In genomic region chr2:224586127-224586702, GRCh38 we compare ENCODE assay signal across 8 cellular contexts. TPM values are rescaled to one million over a fixed set of nuclear protein-coding genes. Genes with fewer than 3 reads are reported as not detected.
DNase-seq lines count a peak whose midpoint lies in the region; ATAC-seq and TF ChIP-seq lines count a peak whose summit lies in the region.

No MANE protein-coding gene starts in this region.

- H3K4me1 ChIP-seq in DOHH2 (ENCODE audit: control insufficient read depth, low read length) = peaks cover 47% of the 10 kb centered on the region

- no peaks in the 10 kb centered on the region for H3K9me2 ChIP-seq in DOHH2 (replicated peaks; ENCODE audit: control insufficient read depth, low read length)

- intact Hi-C loops in left colon (cut with DNase I, micrococcal nuclease) = no loop called here

- H3K4me3 ChIP-seq in DOHH2 (ENCODE audit: low read length) (peak overlapping the region; percentile 88), choroid plexus epithelial cell (ENCODE audit: low read depth, low read length) (peak overlapping the region; percentile 76)

- H4K20me1 ChIP-seq in DOHH2 (ENCODE audit: control insufficient read depth, insufficient read depth, low read depth, low read length) = peaks cover 26% of the 10 kb centered on the region

- peak overlapping the region; percentile 78 to 95 (median 95) for H3K27ac Mint-ChIP-seq in nephron

- no peaks in the 10 kb centered on the region for H3K9me3 ChIP-seq in DOHH2 (ENCODE audit: control insufficient read depth, insufficient read depth, low read length)

- peak overlapping the region; percentile 89 to 95 (median 90) for H3K4me3 Mint-ChIP-seq in nephron

- H3K27ac ChIP-seq in DOHH2 (ENCODE audit: low read depth, low read length) = peak overlapping the region; percentile 76

- peaks cover 51% of the 10 kb centered on the region for H3K79me2 ChIP-seq in DOHH2 (ENCODE audit: control insufficient read depth, low read length)

- DNase-seq in NCI-H69 (lab: John Stamatoyannopoulos, UW) = peak; percentile 22
- no peak for DNase-seq in choroid plexus epithelial cell (ENCODE audit: low read depth)
- no peak for DNase-seq in left colon
- DNase-seq in NCI-H226 = no peak
- no peak for DNase-seq in NCI-H2029 (lab: John Stamatoyannopoulos, UW)

- ATAC-seq in left colon (no peak), GM19023 (IDR thresholded peaks at IDR 0.05; ENCODE audit: unreplicated experiment) (no peak)

- H3K27me3 ChIP-seq in DOHH2 (ENCODE audit: control insufficient read depth, low read length) = no peaks in the 10 kb centered on the region

- H3K4me2 ChIP-seq in DOHH2 (ENCODE audit: low read length) = peak overlapping the region; percentile 81

- H3K36me3 ChIP-seq in DOHH2 (ENCODE audit: control insufficient read depth, low read length) = peaks cover 31% of the 10 kb centered on the region

- peaks cover 13% of the 10 kb centered on the region; the same call in 1 of the 2 replicates for H3F3A ChIP-seq in DOHH2 (ENCODE audit: control insufficient read depth, insufficient read depth)

- peaks cover 16% of the 10 kb centered on the region for H3K36me3 Mint-ChIP-seq in nephron (ENCODE audit: low read depth)

- H3K9me3 Mint-ChIP-seq in nephron = no peaks in the 10 kb centered on the region

- H3K4me1 Mint-ChIP-seq in nephron = peaks cover 23% of the 10 kb centered on the region

- TF ChIP-seq CTCF in DOHH2 (IDR thresholded peaks at IDR 0.05; ENCODE audit: low read depth, low read length, poor library complexity, severe bottlenecking) = no peak
- TF ChIP-seq CTCF in choroid plexus epithelial cell (conservative IDR thresholded peaks at IDR 0.05; ENCODE audit: low read depth, low read length) = no peak
- TF ChIP-seq CTCF in nephron (IDR thresholded peaks at IDR 0.05; ENCODE audit: unreplicated experiment in 3 of 3) = no peak

- no peaks in the 10 kb centered on the region for H3K27me3 Mint-ChIP-seq in nephron (ENCODE audit: low read depth)

RNA-seq across cellular contexts. Expression of gene CUL3, which starts 1.1 kb away (rescaled TPM):
- 10 to 100 TPM; 83.1 to 87.2 TPM for total RNA-seq in left colon
